29 cellular contexts compared by ENCODE assay signal in the genomic region with DNA sequence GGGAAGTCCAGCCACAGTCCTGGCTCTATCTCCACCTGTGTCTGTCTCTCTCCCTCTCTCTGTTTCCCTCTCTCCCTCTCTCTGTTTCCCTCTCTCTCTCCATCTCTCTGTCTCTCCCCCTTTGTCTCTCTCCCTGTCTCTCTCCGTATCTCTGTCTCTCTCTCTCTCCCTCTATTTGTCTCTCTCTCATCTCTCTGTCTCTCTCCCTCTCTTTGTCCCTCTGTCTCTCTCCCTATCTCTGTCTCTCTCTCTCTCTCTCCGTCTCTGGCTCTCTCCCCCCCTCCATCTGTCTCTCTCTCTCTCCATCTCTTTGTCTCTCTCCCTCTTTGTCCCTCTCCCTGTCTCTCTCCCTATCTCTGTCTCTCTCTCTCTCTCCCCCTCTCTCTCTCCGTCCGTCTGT. TPM values are rescaled to one million over a fixed set of nuclear protein-coding genes. Genes with fewer than 3 reads are reported as not detected.
"Had no signal": no experiment of that assay in that cellular context is flagged by ENCODE, and none has a peak within 500 bp of the region (broad histone marks: within the 10 kb centered on the region; RNA-seq: fewer than 3 reads in every experiment).

No MANE protein-coding gene starts in this region.

- ATAC-seq: activated CD8-positive, alpha-beta T cell treated with anti-CD3 and anti-CD28 coated beads for 36 hours; activated naive CD8-positive, alpha-beta T cell treated with anti-CD3 and anti-CD28 coated beads, Interleukin-2, amount 50 U/mL, for 24 hours had no signal

- H3K36me3 ChIP-seq: cardiac muscle cell had no signal

- H3K27ac ChIP-seq: ascending aorta, cardiac muscle cell, VCaP had no signal

- H3K27me3 ChIP-seq: ascending aorta, cardiac muscle cell had no signal

- H3K9me3 ChIP-seq: ascending aorta had no signal

- FAIRE-seq: TTC549 had no signal

- H3K4me1 ChIP-seq: ascending aorta had no signal

- H3K4me3 ChIP-seq: ascending aorta, cardiac muscle cell had no signal

- DNase-seq: activated B cell treated with CpG ODN at 0.5 μM for 24 hours; activated CD4-positive, alpha-beta memory T cell treated with anti-CD3 and anti-CD28 coated beads for 36 hours; activated CD4-positive, alpha-beta T cell treated with anti-CD3 and anti-CD28 coated beads for 4 hours; activated CD4-positive, alpha-beta T cell treated with anti-CD3 and anti-CD28 coated beads, Interleukin-2, amount 10 ng/mL, durations not matched to agents 24 days and 14 days; activated CD4-positive, alpha-beta T cell treated with anti-CD3 and anti-CD28 coated beads, Interleukin-2, amount 50 U/mL, for 1 hour; activated CD4-positive, alpha-beta T cell treated with anti-CD3 and anti-CD28 coated beads, Interleukin-2, amount 50 U/mL, for 4 hours; activated CD4-positive, CD25-positive, alpha-beta regulatory T cell treated with anti-CD3 and anti-CD28 coated beads, Interleukin-2, amount 50 U/mL, for 72 hours; activated CD8-positive, alpha-beta memory T cell treated with anti-CD3 and anti-CD28 coated beads, Interleukin-2, amount 50 U/mL, for 4 hours; activated CD8-positive, alpha-beta T cell treated with anti-CD3 and anti-CD28 coated beads for 36 hours; activated effector memory CD4-positive, alpha-beta T cell treated with Interleukin-2 at 50 U/mL for 16 hours; activated gamma-delta T cell; activated naive CD4-positive, alpha-beta T cell treated with anti-CD3 and anti-CD28 coated beads, Interleukin-2, amount 10 ng/mL, durations not matched to agents 7 days and 5 days; activated naive CD4-positive, alpha-beta T cell treated with Interleukin-2 at 50 U/mL for 16 hours; activated naive CD8-positive, alpha-beta T cell treated with anti-CD3 and anti-CD28 coated beads, Interleukin-2, amount 10 ng/mL, durations not matched to agents 7 days and 5 days; activated naive CD8-positive, alpha-beta T cell treated with anti-CD3 and anti-CD28 coated beads, Interleukin-2, amount 50 U/mL, for 24 hours; activated T-cell treated with anti-CD3 and anti-CD28 coated beads, Interleukin-2, amount 50 U/mL, for 24 hours; activated T-cell treated with anti-CD3 and anti-CD28 coated beads, Interleukin-2, amount 50 U/mL, for 48 hours; amygdala; anterior cingulate cortex; caudate nucleus; cerebellar nuclear complex; T-helper 1 cell; T-helper 2 cell; T-helper 9 cell had no signal

RNA-seq across cellular contexts. Expression of gene C13orf46, which starts 39.5 kb away (rescaled TPM):
- total RNA-seq: bronchial epithelial cell, cardiac muscle cell had no signal
